10 cellular contexts compared by ENCODE assay signal in the genomic region with DNA sequence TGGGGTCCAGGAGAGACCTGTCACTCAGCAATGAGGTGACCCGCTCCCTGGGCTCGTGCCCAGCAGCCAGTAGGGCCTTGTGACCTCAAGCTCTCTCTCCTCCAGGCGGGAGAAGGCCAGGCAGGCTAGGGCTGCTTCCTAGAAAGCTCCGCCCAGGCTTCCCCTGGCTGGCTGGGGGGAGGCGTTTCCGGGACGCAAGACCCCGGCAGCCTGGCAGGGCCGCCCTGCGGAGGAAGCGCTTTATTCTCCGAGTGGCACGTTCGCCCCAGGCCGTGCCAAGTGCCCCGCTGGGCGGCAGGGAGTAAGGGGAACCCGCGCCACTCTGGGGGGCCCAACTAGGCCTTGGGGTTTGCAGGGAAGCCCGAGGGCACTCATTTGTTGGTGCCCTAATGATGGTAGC. TPM values are rescaled to one million over a fixed set of nuclear protein-coding genes. Genes with fewer than 3 reads are reported as not detected.
DNase-seq lines count a peak whose midpoint lies in the region.
"Had no signal": no experiment of that assay in that cellular context is flagged by ENCODE, and none has a peak within 500 bp of the region (broad histone marks: within the 10 kb centered on the region; RNA-seq: fewer than 3 reads in every experiment).

No MANE protein-coding gene starts in this region.

- H2AK5ac ChIP-seq in neuronal stem cell (ENCODE audit: low read depth, low read length): no peak overlapping the region

- no peak overlapping the region for H2BK12ac ChIP-seq in neuronal stem cell (ENCODE audit: low read length)

- POLR2A ChIA-PET in activated CD4-positive, alpha-beta memory T cell treated with anti-CD3 and anti-CD28 coated beads, Interleukin-2, amount 10 ng/mL, durations not matched to agents 7 days and 5 days (lab: Charles Lee): interaction anchor here (1.0 kb wide), 1 partner anchor 37 kb away, joined by 3 read pairs; no protein-coding TSS in a partner anchor

- H3K9me3 ChIP-seq in BLaER1: no peaks in the 10 kb centered on the region
- H3K9me3 ChIP-seq in neuronal stem cell (replicated peaks in 1 of 2; ENCODE audit: control insufficient read depth in 2 of 2, insufficient read depth in 1 of 2, low read depth in 1 of 2, low read length in 2 of 2): no peaks in the 10 kb centered on the region
- H3K9me3 ChIP-seq in effector memory CD4-positive, alpha-beta T cell (ENCODE audit: control insufficient read depth, low read length): no peaks in the 10 kb centered on the region

- H3K79me1 ChIP-seq in neuronal stem cell (ENCODE audit: low read depth, low read length): no peaks in the 10 kb centered on the region

- H3K27me3 ChIP-seq in BLaER1 (no peaks in the 10 kb centered on the region), neuronal stem cell (ENCODE audit: control insufficient read depth in 3 of 3, insufficient read depth in 3 of 3, low read depth in 1 of 3, low read length in 3 of 3) (peaks cover 0 to 3% (median 0%) of the 10 kb centered on the region in 3 experiments)
- H3K27me3 ChIP-seq in effector memory CD4-positive, alpha-beta T cell (replicated peaks; ENCODE audit: control insufficient read depth, insufficient read depth, low read length, poor library complexity, severe bottlenecking): no peaks in the 10 kb centered on the region

- no peak overlapping the region for H3K18ac ChIP-seq in neuronal stem cell (ENCODE audit: low read length)

- no peaks in the 10 kb centered on the region for H4K20me1 ChIP-seq in BLaER1

- H3K36me3 ChIP-seq in BLaER1 (no peaks in the 10 kb centered on the region), neuronal stem cell (replicated peaks in 1 of 2; ENCODE audit: control insufficient read depth in 2 of 2, insufficient read depth in 2 of 2, low read length in 2 of 2) (no peaks in the 10 kb centered on the region)
- no peaks in the 10 kb centered on the region for H3K36me3 ChIP-seq in effector memory CD4-positive, alpha-beta T cell (ENCODE audit: control insufficient read depth, insufficient read depth, low read length)

- H2BK15ac ChIP-seq in neuronal stem cell (ENCODE audit: low read length): no peak overlapping the region

- H3K27ac ChIP-seq in BLaER1 (peak overlapping the region; percentile 87), neuronal stem cell (replicated peaks; ENCODE audit: low read length) (no peak overlapping the region)
- H3K27ac ChIP-seq in effector memory CD4-positive, alpha-beta T cell (ENCODE audit: insufficient read depth, low read length, poor library complexity, severe bottlenecking): no peak overlapping the region

- H3K4me1 ChIP-seq in BLaER1: peaks cover 62% of the 10 kb centered on the region
- no peaks in the 10 kb centered on the region for H3K4me1 ChIP-seq in neuronal stem cell (ENCODE audit: control insufficient read depth in 2 of 2, insufficient read depth in 1 of 2, low read depth in 1 of 2, low read length in 2 of 2)
- H3K4me1 ChIP-seq in effector memory CD4-positive, alpha-beta T cell (ENCODE audit: control insufficient read depth, insufficient read depth, low read length, poor library complexity, severe bottlenecking): peaks cover 2% of the 10 kb centered on the region

- no peak overlapping the region for H2BK120ac ChIP-seq in neuronal stem cell (ENCODE audit: low read depth, low read length)

- H3K4me3 ChIP-seq in BLaER1: peak overlapping the region; percentile 48
- peak overlapping the region in 1 of 2 donors; percentile 27 for H3K4me3 ChIP-seq in neuronal stem cell (ENCODE audit: low read length in 2 of 2)
- H3K4me3 ChIP-seq in effector memory CD4-positive, alpha-beta T cell (ENCODE audit: insufficient read depth, low read depth, low read length, poor library complexity, severe bottlenecking): no peak overlapping the region

- H3K9me3 Mint-ChIP-seq in activated CD4-positive, alpha-beta memory T cell treated with anti-CD3 and anti-CD28 coated beads, Interleukin-2, amount 10 ng/mL, durations not matched to agents 7 days and 5 days: no peaks in the 10 kb centered on the region
- H3K9me3 Mint-ChIP-seq: mesothelial cell of epicardium had no signal

- no CpG with 5 or more reads among the region's 20 CpGs for WGBS in neuronal stem cell (ENCODE audit: extremely low coverage in 2 of 2, insufficient read length in 2 of 2, insufficient replicate concordance in 1 of 2), 2 donors

- H3K4ac ChIP-seq in neuronal stem cell (ENCODE audit: low read length): peak overlapping the region; percentile 77

- no peak overlapping the region for H4K91ac ChIP-seq in neuronal stem cell (ENCODE audit: low read depth, low read length, poor library complexity)

- no peak overlapping the region for H3K27ac Mint-ChIP-seq in activated CD4-positive, alpha-beta memory T cell treated with anti-CD3 and anti-CD28 coated beads, Interleukin-2, amount 10 ng/mL, durations not matched to agents 7 days and 5 days
- H3K27ac Mint-ChIP-seq: mesothelial cell of epicardium had no signal

- peak; percentile 79 for DNase-seq in activated CD8-positive, alpha-beta memory T cell treated with anti-CD3 and anti-CD28 coated beads for 24 hours
- DNase-seq in globus pallidus (ENCODE audit: low spot score): peak; percentile 8
- DNase-seq in neuronal stem cell (ENCODE audit: low spot score): no peak
- DNase-seq in NCI-H1417 treated with DMSO at 0.1 percent for 48 hours (lab: John Stamatoyannopoulos, UW): no peak
- DNase-seq in effector memory CD4-positive, alpha-beta T cell: no peak
- no peak for DNase-seq in HK-2 (ENCODE audit: unreplicated experiment)
- no peak for DNase-seq in activated CD4-positive, alpha-beta memory T cell treated with anti-CD3 and anti-CD28 coated beads, Interleukin-2, amount 10 ng/mL, durations not matched to agents 7 days and 5 days
- DNase-seq: activated CD4-positive, alpha-beta T cell treated with anti-CD3 and anti-CD28 coated beads for 48 hours had no signal

- H3K4me3 Mint-ChIP-seq in activated CD4-positive, alpha-beta memory T cell treated with anti-CD3 and anti-CD28 coated beads, Interleukin-2, amount 10 ng/mL, durations not matched to agents 7 days and 5 days: no peak overlapping the region
- H3K4me3 Mint-ChIP-seq: mesothelial cell of epicardium had no signal

- no peaks in the 10 kb centered on the region for H3K36me3 Mint-ChIP-seq in activated CD4-positive, alpha-beta memory T cell treated with anti-CD3 and anti-CD28 coated beads, Interleukin-2, amount 10 ng/mL, durations not matched to agents 7 days and 5 days (ENCODE audit: low read depth)
- H3K36me3 Mint-ChIP-seq: mesothelial cell of epicardium had no signal

- H3K4me2 ChIP-seq in BLaER1 (peak overlapping the region; percentile 90), neuronal stem cell (ENCODE audit: insufficient read depth, low read length, poor library complexity, severe bottlenecking) (no peak overlapping the region)

- no peak overlapping the region for H3K23ac ChIP-seq in neuronal stem cell (ENCODE audit: low read depth, low read length, poor library complexity)

- H3K14ac ChIP-seq in neuronal stem cell (ENCODE audit: low read length): no peak overlapping the region

- H2BK5ac ChIP-seq in neuronal stem cell (ENCODE audit: low read length): no peak overlapping the region

- peaks cover 19% of the 10 kb centered on the region for H3K27me3 Mint-ChIP-seq in activated CD4-positive, alpha-beta memory T cell treated with anti-CD3 and anti-CD28 coated beads, Interleukin-2, amount 10 ng/mL, durations not matched to agents 7 days and 5 days

- H4K8ac ChIP-seq in neuronal stem cell (ENCODE audit: low read depth, low read length): no peak overlapping the region

- H3K4me1 Mint-ChIP-seq in activated CD4-positive, alpha-beta memory T cell treated with anti-CD3 and anti-CD28 coated beads, Interleukin-2, amount 10 ng/mL, durations not matched to agents 7 days and 5 days: peaks cover 7% of the 10 kb centered on the region

- H2AFZ ChIP-seq in neuronal stem cell (ENCODE audit: low read length): peak overlapping the region; percentile 57

- CTCF ChIA-PET in activated CD4-positive, alpha-beta memory T cell treated with anti-CD3 and anti-CD28 coated beads, Interleukin-2, amount 10 ng/mL, durations not matched to agents 7 days and 5 days (lab: Charles Lee): no interaction called here

- H3K9ac ChIP-seq in BLaER1: peak overlapping the region; percentile 73
- no peak overlapping the region for H3K9ac ChIP-seq in neuronal stem cell (ENCODE audit: low read depth, low read length, poor library complexity)

RNA-seq across cellular contexts. Expression of gene EPAS1, which starts 21.2 kb away (rescaled TPM):
- 0.24 TPM for polyA plus RNA-seq in neuronal stem cell (2013, experiment 1 of 2)
- polyA plus RNA-seq in neuronal stem cell (2013, experiment 2 of 2): 0.19 TPM
- 10 to 100 TPM; 76.3 to 79.0 TPM for total RNA-seq in activated CD4-positive, alpha-beta memory T cell treated with anti-CD3 and anti-CD28 coated beads, Interleukin-2, amount 10 ng/mL, durations not matched to agents 7 days and 5 days

Comparison
In these comparisons a context has a peak if more than half of its experiments do, and no peak if none do; other contexts are left out.
1. DNase-seq: peak in activated CD8-positive, alpha-beta memory T cell treated with anti-CD3 and anti-CD28 coated beads for 24 hours (single experiment) and globus pallidus (single experiment); none in neuronal stem cell (single experiment), NCI-H1417 treated with DMSO at 0.1 percent for 48 hours (single experiment), effector memory CD4-positive, alpha-beta T cell (0 of 3), HK-2 (single experiment) and activated CD4-positive, alpha-beta memory T cell treated with anti-CD3 and anti-CD28 coated beads, Interleukin-2, amount 10 ng/mL, durations not matched to agents 7 days and 5 days (single experiment).